12 cellular contexts compared by ENCODE assay signal in genomic region chr21:45819478-45820170, GRCh38.
DNase-seq lines count a peak whose midpoint lies in the region; ATAC-seq lines count a peak whose summit lies in the region.
"Had no signal": no experiment of that assay in that cellular context is flagged by ENCODE, and none has a peak within 500 bp of the region (broad histone marks: within the 10 kb centered on the region; RNA-seq: fewer than 3 reads in every experiment).

No MANE protein-coding gene starts in this region.

- no peaks in the 10 kb centered on the region for H3K9me3 Mint-ChIP-seq in activated naive CD4-positive, alpha-beta T cell treated with anti-CD3 and anti-CD28 coated beads, Interleukin-2, amount 50 U/mL, for 72 hours
- H3K9me3 Mint-ChIP-seq in stimulated activated naive CD8-positive, alpha-beta T cell treated with anti-CD3 and anti-CD28 coated beads, Interleukin-15, Interleukin-2, amounts not matched to agents 100 ng/mL and 50 ng/mL, for 24 hours = peaks cover 4% of the 10 kb centered on the region
- H3K9me3 Mint-ChIP-seq: CD4-positive, CD25-positive, alpha-beta regulatory T cell; IgD-negative memory B cell; mesothelial cell of epicardium had no signal

- H3K4me1 Mint-ChIP-seq in stimulated activated naive CD8-positive, alpha-beta T cell treated with anti-CD3 and anti-CD28 coated beads, Interleukin-15, Interleukin-2, amounts not matched to agents 100 ng/mL and 50 ng/mL, for 24 hours (ENCODE audit: low read depth) = peaks cover 40% of the 10 kb centered on the region

- no peak for ATAC-seq in activated naive CD4-positive, alpha-beta T cell treated with anti-CD3 and anti-CD28 coated beads, Interleukin-2, amount 50 U/mL, for 72 hours

- no peak for DNase-seq in activated naive CD4-positive, alpha-beta T cell treated with anti-CD3 and anti-CD28 coated beads, Interleukin-2, amount 50 U/mL, for 72 hours (ENCODE audit: low spot score in 2 of 2)
- no peak for DNase-seq in activated naive CD4-positive, alpha-beta T cell (lab: John Stamatoyannopoulos, UW)
- DNase-seq in SHP77 (lab: John Stamatoyannopoulos, UW) = peak; percentile 34 to 69
- DNase-seq in ecto neural progenitor cell (ENCODE audit: low spot score) = peak; percentile 44
- no peak for DNase-seq in H7
- no peak for DNase-seq in superior temporal gyrus (ENCODE audit: extremely low spot score)
- DNase-seq in NCI-H146 (lab: John Stamatoyannopoulos, UW) = no peak

- no peaks in the 10 kb centered on the region for H3K36me3 ChIP-seq in H7 (replicated peaks; ENCODE audit: control insufficient read depth, insufficient read depth, low read length)
- H3K36me3 ChIP-seq: breast epithelium had no signal

- peak overlapping the region; percentile 88 to 97 for H3K27ac Mint-ChIP-seq in activated naive CD4-positive, alpha-beta T cell treated with anti-CD3 and anti-CD28 coated beads, Interleukin-2, amount 50 U/mL, for 72 hours
- peak overlapping the region; percentile 91 for H3K27ac Mint-ChIP-seq in stimulated activated naive CD8-positive, alpha-beta T cell treated with anti-CD3 and anti-CD28 coated beads, Interleukin-15, Interleukin-2, amounts not matched to agents 100 ng/mL and 50 ng/mL, for 24 hours
- H3K27ac Mint-ChIP-seq: mesothelial cell of epicardium had no signal

- no peak overlapping the region for H3K4me3 ChIP-seq in H7 (ENCODE audit: insufficient read depth, low read depth, low read length)
- H3K4me3 ChIP-seq: breast epithelium had no signal

- H3K4me3 Mint-ChIP-seq in stimulated activated naive CD8-positive, alpha-beta T cell treated with anti-CD3 and anti-CD28 coated beads, Interleukin-15, Interleukin-2, amounts not matched to agents 100 ng/mL and 50 ng/mL, for 24 hours = no peak overlapping the region
- H3K4me3 Mint-ChIP-seq: mesothelial cell of epicardium had no signal

- H3K27me3 Mint-ChIP-seq in stimulated activated naive CD8-positive, alpha-beta T cell treated with anti-CD3 and anti-CD28 coated beads, Interleukin-15, Interleukin-2, amounts not matched to agents 100 ng/mL and 50 ng/mL, for 24 hours = peaks cover 20% of the 10 kb centered on the region
- H3K27me3 Mint-ChIP-seq: CD4-positive, CD25-positive, alpha-beta regulatory T cell; IgD-negative memory B cell had no signal

- peaks cover 13 to 19% of the 10 kb centered on the region in 2 donors for H3K36me3 Mint-ChIP-seq in activated naive CD4-positive, alpha-beta T cell treated with anti-CD3 and anti-CD28 coated beads, Interleukin-2, amount 50 U/mL, for 72 hours
- H3K36me3 Mint-ChIP-seq in stimulated activated naive CD8-positive, alpha-beta T cell treated with anti-CD3 and anti-CD28 coated beads, Interleukin-15, Interleukin-2, amounts not matched to agents 100 ng/mL and 50 ng/mL, for 24 hours (ENCODE audit: low read depth) = peaks cover 7% of the 10 kb centered on the region
- H3K36me3 Mint-ChIP-seq: CD4-positive, CD25-positive, alpha-beta regulatory T cell; IgD-negative memory B cell; mesothelial cell of epicardium had no signal

- H3K27me3 ChIP-seq in H7 (ENCODE audit: control insufficient read depth, insufficient read depth, low read length) = no peaks in the 10 kb centered on the region

Comparison
In these comparisons a context has a peak if more than half of its experiments do, and no peak if none do; other contexts are left out.
1. DNase-seq: peak in SHP77 (2 of 2) and ecto neural progenitor cell (single experiment); none in activated naive CD4-positive, alpha-beta T cell treated with anti-CD3 and anti-CD28 coated beads, Interleukin-2, amount 50 U/mL, for 72 hours (0 of 2), activated naive CD4-positive, alpha-beta T cell (0 of 4), H7 (single experiment), superior temporal gyrus (single experiment) and NCI-H146 (single experiment).